In genomic region chr2:201698588-201699226, GRCh38 we compare ENCODE assay signal across 11 cellular contexts. TPM values are rescaled to one million over a fixed set of nuclear protein-coding genes. Genes with fewer than 3 reads are reported as not detected.
DNase-seq lines count a peak whose midpoint lies in the region; ATAC-seq, FAIRE-seq and TF ChIP-seq lines count a peak whose summit lies in the region.
"Had no signal": no experiment of that assay in that cellular context is flagged by ENCODE, and none has a peak within 500 bp of the region (broad histone marks: within the 10 kb centered on the region; RNA-seq: fewer than 3 reads in every experiment).

MPP4 (minus strand) TSS chr2:201698644; CDS start chr2:201693954, 4,690 bp downstream.

- peaks cover 9% of the 10 kb centered on the region for H3K9me1 ChIP-seq in IMR-90 (ENCODE audit: insufficient read depth, low read length)

- H4K8ac ChIP-seq in IMR-90 (ENCODE audit: low read depth in 2 of 2, low read length in 2 of 2) (peak within 1 kb of the TSS; percentile 89 to 92), mesenchymal stem cell (ENCODE audit: low read length) (peak within 1 kb of the TSS; percentile 75)

- H3K4me3 ChIP-seq in IMR-90 (ENCODE audit: insufficient read depth, low read depth, low read length): no peak within 1 kb of the TSS
- no peak within 1 kb of the TSS for H3K4me3 ChIP-seq in bronchial epithelial cell (ENCODE audit: low read depth, low read length)
- H3K4me3 ChIP-seq in mesenchymal stem cell (ENCODE audit: insufficient read depth in 1 of 2, low read depth in 1 of 2, low read length in 2 of 2): peak within 1 kb of the TSS in 1 of 2 experiments; percentile 61
- no peak within 1 kb of the TSS for H3K4me3 ChIP-seq in sigmoid colon

- 0% methylated on average over 1 of the region's 3 CpGs; no CpG with 5 or more reads in 1 of the 2 experiments for WGBS in IMR-90 (ENCODE audit: extremely low coverage in 2 of 2, insufficient read length in 1 of 2), 2 experiments
- 8% methylated on average over 2 of the region's 3 CpGs for WGBS in mesenchymal stem cell
- 69 to 76% methylated on average over 3 of the region's 3 CpGs for WGBS in sigmoid colon, 2 donors

- H3K4me2 ChIP-seq in IMR-90 (ENCODE audit: low read depth, low read length) (peak within 1 kb of the TSS; percentile 79), mesenchymal stem cell (ENCODE audit: low read length, poor library complexity, severe bottlenecking) (no peak within 1 kb of the TSS)

- FAIRE-seq in bronchial epithelial cell (lab: Jason Lieb, UNC): no peak
- FAIRE-seq: GM18507 had no signal

- H3K27ac ChIP-seq in IMR-90 (ENCODE audit: insufficient read depth, low read length) (peak within 1 kb of the TSS; percentile 94), mesenchymal stem cell (ENCODE audit: low read length, poor library complexity, severe bottlenecking) (peak within 1 kb of the TSS; percentile 95), sigmoid colon (peak within 1 kb of the TSS in 2 of 4 donors; percentile 11 to 20)

- TF ChIP-seq CTCF in IMR-90 (conservative IDR thresholded peaks at IDR 0.05; ENCODE audit: low read depth, low read length): no peak
- TF ChIP-seq CTCF in bronchial epithelial cell (IDR thresholded peaks at IDR 0.05; ENCODE audit: insufficient read depth, low read length, severe bottlenecking): no peak
- TF ChIP-seq CTCF in sigmoid colon (IDR thresholded peaks at IDR 0.05): no peak

- H2BK15ac ChIP-seq in IMR-90 (ENCODE audit: low read depth, low read length) (peak within 1 kb of the TSS; percentile 90; the same call in 2 of the 3 replicates), mesenchymal stem cell (ENCODE audit: low read depth, poor library complexity, severe bottlenecking) (no peak within 1 kb of the TSS)

- H4K91ac ChIP-seq in IMR-90 (ENCODE audit: insufficient read depth, low read depth, low read length): peak within 1 kb of the TSS; percentile 94
- H4K91ac ChIP-seq in mesenchymal stem cell (ENCODE audit: low read length): peak within 1 kb of the TSS; percentile 75

- CTCF ChIA-PET in IMR-90 (lab: Yijun Ruan, JAX): interaction anchor here (1.4 kb wide), 1 partner anchor 11 kb away, joined by 6 read pairs; no protein-coding TSS in a partner anchor

- H2AFZ ChIP-seq in IMR-90 (replicated peaks; ENCODE audit: low read length, poor library complexity) (peak within 1 kb of the TSS; percentile 64), mesenchymal stem cell (ENCODE audit: low read depth, low read length) (no peak within 1 kb of the TSS)

- no peaks in the 10 kb centered on the region for H4K20me1 ChIP-seq in IMR-90 (ENCODE audit: insufficient read depth, low read length)

- no peak for TF ChIP-seq RAD21 in IMR-90 (IDR thresholded peaks at IDR 0.05; ENCODE audit: low read length)

- H2BK120ac ChIP-seq in IMR-90 (ENCODE audit: low read depth, low read length) (peak within 1 kb of the TSS; percentile 97), mesenchymal stem cell (ENCODE audit: low read depth, low read length) (no peak within 1 kb of the TSS)

- H3K14ac ChIP-seq in IMR-90 (replicated peaks; ENCODE audit: low read depth, low read length) (peak within 1 kb of the TSS; percentile 96), mesenchymal stem cell (ENCODE audit: low read length in 2 of 2) (no peak within 1 kb of the TSS)

- POLR2A ChIA-PET in IMR-90 (lab: Charles Lee; ENCODE audit: unreplicated experiment): no interaction called here

- H3K36me3 ChIP-seq in IMR-90 (ENCODE audit: control insufficient read depth, insufficient read depth, low read length) (peaks cover 5% of the 10 kb centered on the region), bronchial epithelial cell (ENCODE audit: control insufficient read depth, insufficient read depth, low read length) (no peaks in the 10 kb centered on the region), mesenchymal stem cell (ENCODE audit: control insufficient read depth in 1 of 2, insufficient read depth in 2 of 2, low read depth in 1 of 2, low read length in 2 of 2) (peaks cover 0 to 36% of the 10 kb centered on the region in 2 experiments), sigmoid colon (peaks cover 0 to 40% (median 16%) of the 10 kb centered on the region in 4 donors)

- intact Hi-C loops in IMR-90 (cut with micrococcal nuclease) (loop anchor here (5.0 kb wide), 1 partner anchor 246 kb away; the partner anchor contains the start of genes STRADB and TRAK2), sigmoid colon (cut with DNase I) (no loop called here)

- H3K4ac ChIP-seq in IMR-90 (ENCODE audit: low read depth, low read length) (peak within 1 kb of the TSS; percentile 99), mesenchymal stem cell (ENCODE audit: low read depth in 1 of 2, low read length in 2 of 2) (peak within 1 kb of the TSS; percentile 42 to 49)

- ATAC-seq in IMR-90 (ENCODE audit: low read depth): 0 out of 2 replicates have a peak, but pooled peaks have one; percentile 1
- no peak for ATAC-seq in GM19351 (IDR thresholded peaks at IDR 0.05; ENCODE audit: unreplicated experiment)
- ATAC-seq in GM19455 (IDR thresholded peaks at IDR 0.05; ENCODE audit: unreplicated experiment): no peak
- ATAC-seq in GM18517 (IDR thresholded peaks at IDR 0.05; ENCODE audit: unreplicated experiment): no peak
- ATAC-seq: natural killer cell treated with Interleukin-12 subunit alpha and Interleukin-12 subunit beta and Interleukin-15 and Interleukin-18, amount 100 ng/mL, for 72 hours had no signal

- TF ChIP-seq POLR2A in IMR-90 (IDR thresholded peaks at IDR 0.05; ENCODE audit: low read depth, low read length) (no peak), sigmoid colon (IDR thresholded peaks at IDR 0.05) (no peak)

- H2BK5ac ChIP-seq in IMR-90 (ENCODE audit: low read depth, low read length, poor library complexity, severe bottlenecking) (peak within 1 kb of the TSS; percentile 99), mesenchymal stem cell (ENCODE audit: low read depth, low read length, poor library complexity, severe bottlenecking) (peak within 1 kb of the TSS; percentile 39)

- H3K27me3 ChIP-seq in IMR-90 (ENCODE audit: control insufficient read depth, insufficient read depth, low read length) (no peaks in the 10 kb centered on the region), bronchial epithelial cell (ENCODE audit: control insufficient read depth, insufficient read depth, low read length) (no peaks in the 10 kb centered on the region), mesenchymal stem cell (ENCODE audit: control insufficient read depth in 1 of 2, insufficient read depth in 1 of 2, low read length in 2 of 2) (no peaks in the 10 kb centered on the region), sigmoid colon (no peaks in the 10 kb centered on the region)

- in situ Hi-C loops in IMR-90 (cut with MboI; ENCODE audit: low sequenced_read_pairs): no loop called here

- H3K23ac ChIP-seq in IMR-90 (ENCODE audit: low read depth, low read length) (peak within 1 kb of the TSS; percentile 90), mesenchymal stem cell (ENCODE audit: low read length in 2 of 2) (no peak within 1 kb of the TSS)

- no peaks in the 10 kb centered on the region for H3K9me3 ChIP-seq in IMR-90 (ENCODE audit: control insufficient read depth, insufficient read depth, low read length)
- no peaks in the 10 kb centered on the region for H3K9me3 ChIP-seq in mesenchymal stem cell (ENCODE audit: control insufficient read depth, low read length)
- H3K9me3 ChIP-seq in sigmoid colon: no peaks in the 10 kb centered on the region

- H2AK5ac ChIP-seq in IMR-90 (ENCODE audit: low read depth, low read length) (peak within 1 kb of the TSS; percentile 97), mesenchymal stem cell (ENCODE audit: low read length, severe bottlenecking) (peak within 1 kb of the TSS; percentile 60)

- H2BK20ac ChIP-seq in IMR-90 (ENCODE audit: low read depth, low read length): peak within 1 kb of the TSS; percentile 95

- no TSS peak for BruUV-seq in IMR-90 (replicated peaks; lab: Mats Ljungman, UMichigan)

- H3K79me1 ChIP-seq in IMR-90 (ENCODE audit: low read depth in 1 of 2, low read length in 2 of 2) (peaks cover 0 to 12% of the 10 kb centered on the region in 2 experiments; a peak in 1 of 4 replicates), mesenchymal stem cell (replicated peaks; ENCODE audit: low read length, poor library complexity, severe bottlenecking) (peaks cover 3% of the 10 kb centered on the region)

- dilution Hi-C loops in IMR-90 (cut with HindIII; ENCODE audit: low sequenced_read_pairs, unreplicated experiment): no loop called here

- H3K18ac ChIP-seq in IMR-90 (ENCODE audit: low read depth, low read length): peak within 1 kb of the TSS; percentile 96
- peak within 1 kb of the TSS; percentile 26 to 35 for H3K18ac ChIP-seq in mesenchymal stem cell (ENCODE audit: low read depth in 1 of 2, low read length in 2 of 2)

- peak; percentile 37 for DNase-seq in AG20443 (ENCODE audit: low spot score)
- DNase-seq in IMR-90: peak; percentile 46
- peak; percentile 23 for DNase-seq in bronchial epithelial cell (ENCODE audit: low read depth)
- DNase-seq in mesenchymal stem cell: peak; percentile 75
- DNase-seq in sigmoid colon: no peak
- DNase-seq: Calu3 had no signal

- H3K9ac ChIP-seq in IMR-90 (ENCODE audit: low read depth, low read length) (peak within 1 kb of the TSS; percentile 38), mesenchymal stem cell (ENCODE audit: low read length) (peak within 1 kb of the TSS; percentile 77)

- peaks cover 26% of the 10 kb centered on the region for H3K4me1 ChIP-seq in IMR-90 (ENCODE audit: control insufficient read depth, insufficient read depth, low read length)
- H3K4me1 ChIP-seq in mesenchymal stem cell (ENCODE audit: control insufficient read depth, insufficient read depth, low read depth, low read length): peaks cover 10% of the 10 kb centered on the region
- no peaks in the 10 kb centered on the region for H3K4me1 ChIP-seq in sigmoid colon

- peak within 1 kb of the TSS; percentile 57 for H3K56ac ChIP-seq in IMR-90 (ENCODE audit: extremely low read depth, insufficient read depth, low read length)

- peak within 1 kb of the TSS; percentile 93 for H4K5ac ChIP-seq in IMR-90 (ENCODE audit: low read depth, low read length)

- H2BK12ac ChIP-seq in mesenchymal stem cell (ENCODE audit: low read length in 2 of 2): peak within 1 kb of the TSS; percentile 9 to 10

- no peak for TF ChIP-seq EP300 in sigmoid colon (IDR thresholded peaks at IDR 0.05)

- peak within 1 kb of the TSS; percentile 83 for H2AK9ac ChIP-seq in IMR-90 (replicated peaks; ENCODE audit: low read depth, low read length, poor library complexity)

TF ChIP-seq in IMR-90, 13 proteins besides CTCF, POLR2A, EP300 and RAD21 (continues in another document):
- TF ChIP-seq CEBPB (IDR thresholded peaks at IDR 0.05; ENCODE audit: low read depth, low read length) (no peak), RFX5 (IDR thresholded peaks at IDR 0.05; ENCODE audit: low read depth, low read length) (no peak), MAZ (IDR thresholded peaks at IDR 0.05; ENCODE audit: borderline replicate concordance, low read depth, low read length) (no peak)

RNA-seq across cellular contexts. Expression of gene MPP4, which starts in this region (rescaled TPM):
- total RNA-seq in IMR-90 (2012; rRNA removed) (11.1 and 14.9 TPM in 2 replicates), bronchial epithelial cell (0.13 TPM in 1 of 2 replicates, not detected in the other), sigmoid colon (under 1 TPM in 1 of 4 donors, not detected in 3; 0.36 TPM)
- polyA plus RNA-seq in IMR-90 (2012; rRNA removed) (8.5 and 11.8 TPM in 2 replicates), sigmoid colon (under 1 TPM in 1 of 3 donors, not detected in 2; 0.06 TPM)
- 5.2 and 5.5 TPM in 2 replicates for polyA plus RNA-seq in IMR-90 (2012; cell fraction: cytosol; rRNA removed)
- 16.8 and 54.4 TPM in 2 replicates for polyA plus RNA-seq in IMR-90 (2012; cell fraction: nucleus; rRNA removed; ENCODE audit: low replicate concordance)
- polyA plus RNA-seq in mesenchymal stem cell (2013, experiment 1 of 2): 0.51 TPM
- polyA plus RNA-seq in mesenchymal stem cell (2013, experiment 2 of 2): 0.40 TPM
- total RNA-seq: Calu3; natural killer cell treated with Interleukin-12 subunit alpha and Interleukin-12 subunit beta and Interleukin-15 and Interleukin-18, amount 100 ng/mL, for 72 hours had no signal

Comparison
In these comparisons a context has a peak if more than half of its experiments do, and no peak if none do; other contexts are left out.
1. RNA of gene MPP4 (polyA plus RNA-seq): 5.2 to 54.4 TPM in IMR-90; 0.06 TPM in sigmoid colon; every median in the first group is over 4 times any median in the second.
2. Peak in DNase-seq in bronchial epithelial cell; RNA of the gene not detected or under 1 TPM.